ENCODE assay signal across 9 cellular contexts in the genomic region with DNA sequence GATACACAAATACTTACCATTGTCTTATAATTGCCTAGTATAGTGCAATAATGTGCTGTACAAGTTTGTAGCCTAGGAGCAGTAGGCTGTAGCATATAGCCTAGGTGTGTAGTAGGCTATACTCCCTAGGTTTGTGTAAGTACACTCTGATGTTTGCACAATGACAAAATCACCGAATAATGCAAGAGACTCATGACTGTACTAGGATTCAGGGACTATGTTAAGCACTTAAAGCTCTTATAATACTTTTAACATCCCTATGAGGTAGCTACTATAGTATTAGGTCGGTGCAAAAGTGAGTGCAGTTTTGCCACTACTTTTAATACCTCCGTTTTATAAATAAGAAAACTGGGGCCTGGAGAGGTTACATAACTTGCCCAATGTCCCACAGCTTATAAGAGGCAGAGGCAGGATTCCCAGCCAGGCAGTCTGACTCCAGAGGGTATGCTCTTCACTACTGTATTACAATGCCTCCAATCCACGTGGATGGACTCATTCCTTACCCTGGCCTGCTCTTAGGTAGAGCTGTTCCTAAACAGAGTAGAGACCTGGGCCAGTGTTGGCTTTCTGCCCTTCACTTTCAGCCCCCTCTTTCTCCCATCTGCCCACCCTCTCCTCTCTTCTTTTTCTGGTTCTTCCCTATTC.
A peak's percentile ranks its signal among the peaks of the same experiment; 100 is the strongest.
DNase-seq lines count a peak whose midpoint lies in the region; ATAC-seq, FAIRE-seq and TF ChIP-seq lines count a peak whose summit lies in the region.
"Had no signal": no experiment of that assay in that cellular context is flagged by ENCODE, and none has a peak within 500 bp of the region (broad histone marks: within the 10 kb centered on the region; RNA-seq: fewer than 3 reads in every experiment).

No MANE protein-coding gene starts in this region.

- DNase-seq in PC-3, result peak; percentile 68
- no peak for DNase-seq in K562 (ENCODE audit: extremely low read depth in 1 of 4, low spot score in 3 of 4)
- DNase-seq in left lung, result no peak
- no peak for DNase-seq in NCI-H2081 treated with DMSO at 0.1 percent for 48 hours (lab: John Stamatoyannopoulos, UW)
- no peak for DNase-seq in T-helper 17 cell
- DNase-seq: Caco-2; CD8-positive, alpha-beta memory T cell had no signal

- 0 out of 2 replicates have a peak overlapping the region, but pooled peaks have one; percentile 1 for H2AFZ ChIP-seq in PC-3 (ENCODE audit: low read length)
- peak overlapping the region; percentile 9; the same call in 1 of the 2 replicates for H2AFZ ChIP-seq in K562 (ENCODE audit: low read depth, low read length)

- H3K9me3 ChIP-seq in PC-3 (ENCODE audit: low read length) (no peaks in the 10 kb centered on the region), K562 (replicated peaks; ENCODE audit: control insufficient read depth, insufficient read depth, low read depth, low read length) (no peaks in the 10 kb centered on the region), left lung (peaks cover 0 to 4% of the 10 kb centered on the region in 2 donors), T-helper 17 cell (ENCODE audit: control insufficient read depth, low read length, poor library complexity, severe bottlenecking) (no peaks in the 10 kb centered on the region)
- H3K9me3 ChIP-seq: Caco-2 had no signal

- CTCF ChIA-PET in PC-3 (lab: Charles Lee) (no interaction called here), K562 (lab: Yijun Ruan, JAX; ENCODE audit: low intra/inter-chr PET ratio) (no interaction called here)

- TF ChIP-seq EP300 in K562 (IDR thresholded peaks at IDR 0.05; ENCODE audit: low read length), result no peak

- POLR2A ChIA-PET in PC-3 (lab: Charles Lee; ENCODE audit: unreplicated experiment) (no interaction called here), K562 (lab: Yijun Ruan, JAX) (no interaction called here)

- BruUV-seq in PC-3 (replicated peaks; lab: Mats Ljungman, UMichigan) (no TSS peak), K562 (replicated peaks; lab: Mats Ljungman, UMichigan) (no TSS peak)

- peaks cover 28% of the 10 kb centered on the region for H3K4me1 ChIP-seq in PC-3 (ENCODE audit: insufficient read depth, low read length)
- no peaks in the 10 kb centered on the region for H3K4me1 ChIP-seq in K562 (replicated peaks in 1 of 2; ENCODE audit: control insufficient read depth in 2 of 2, insufficient read depth in 2 of 2, low read length in 2 of 2)
- peaks cover 0 to 6% of the 10 kb centered on the region in 2 donors for H3K4me1 ChIP-seq in left lung
- H3K4me1 ChIP-seq: Caco-2 had no signal

- intact Hi-C loops in PC-3 (cut with micrococcal nuclease), result loop anchor here (10.0 kb wide), 1 partner anchor 92 kb away; no protein-coding TSS in a partner anchor
- intact Hi-C loops in K562 (cut with micrococcal nuclease), result loop anchor here (10.0 kb wide), 1 partner anchor 172 kb away; no protein-coding TSS in a partner anchor
- intact Hi-C loops in left lung (cut with DNase I), result no loop called here

- H3K36me3 ChIP-seq in PC-3 (ENCODE audit: low read depth, low read length), result no peaks in the 10 kb centered on the region
- H3K36me3 ChIP-seq in K562 (ENCODE audit: control insufficient read depth, insufficient read depth, low read length), result no peaks in the 10 kb centered on the region
- H3K36me3 ChIP-seq in left lung, result no peaks in the 10 kb centered on the region

- H3K9ac ChIP-seq in PC-3 (ENCODE audit: low read length) (no peak overlapping the region), K562 (ENCODE audit: insufficient read depth in 1 of 2, low read depth in 2 of 2, low read length in 2 of 2) (no peak overlapping the region)

- H3K27ac ChIP-seq in PC-3 (ENCODE audit: low read length) (no peak overlapping the region), K562 (ENCODE audit: extremely low read depth, low read depth, low read length) (no peak overlapping the region), left lung (no peak overlapping the region)

- H3K27ac Mint-ChIP-seq in T-helper 17 cell, result no peak overlapping the region
- H3K27ac Mint-ChIP-seq: CD8-positive, alpha-beta memory T cell had no signal

- TF ChIP-seq POLR2A in K562 (conservative IDR thresholded peaks at IDR 0.05), result no peak

- H3K9me1 ChIP-seq in K562 (ENCODE audit: control insufficient read depth, insufficient read depth, low read length), result no peaks in the 10 kb centered on the region

- H3K36me3 Mint-ChIP-seq in T-helper 17 cell (ENCODE audit: low read depth), result no peaks in the 10 kb centered on the region

- TF ChIP-seq RAD21 in K562 (CRISPR knock-in tag; conservative IDR thresholded peaks at IDR 0.05 in 1 of 2, IDR thresholded peaks at IDR 0.05 in 1 of 2), result no peak

- H3K79me2 ChIP-seq in PC-3 (ENCODE audit: low read length) (no peaks in the 10 kb centered on the region), K562 (ENCODE audit: control insufficient read depth, insufficient read depth, low read length) (no peaks in the 10 kb centered on the region)

- no peak overlapping the region for H3K4me3 Mint-ChIP-seq in T-helper 17 cell
- H3K4me3 Mint-ChIP-seq: CD8-positive, alpha-beta memory T cell had no signal

- ATAC-seq in PC-3, result peak; percentile 80
- no peak for ATAC-seq in K562
- ATAC-seq in left lung, result peak; percentile 75
- ATAC-seq in GM19455 (IDR thresholded peaks at IDR 0.05; ENCODE audit: unreplicated experiment), result no peak
- no peak for ATAC-seq in T-helper 17 cell
- ATAC-seq: HCT116 had no signal

- in situ Hi-C loops in K562 (cut with MboI), result no loop called here

- no peaks in the 10 kb centered on the region for H3K4me1 Mint-ChIP-seq in T-helper 17 cell
- H3K4me1 Mint-ChIP-seq: CD8-positive, alpha-beta memory T cell had no signal

- H3K4me2 ChIP-seq in PC-3 (ENCODE audit: low read length), result peak overlapping the region; percentile 43; the same call in 1 of the 2 replicates
- H3K4me2 ChIP-seq in K562 (ENCODE audit: insufficient read depth, low read length), result no peak overlapping the region

- no peak for TF ChIP-seq CTCF in PC-3 (conservative IDR thresholded peaks at IDR 0.05; ENCODE audit: low read depth, low read length)
- TF ChIP-seq CTCF in K562 (IDR thresholded peaks at IDR 0.05 in 2 of 3, conservative IDR thresholded peaks at IDR 0.05 in 1 of 3; ENCODE audit: insufficient read depth in 2 of 3, low read depth in 1 of 3, low read length in 3 of 3), result no peak
- no peak for TF ChIP-seq CTCF in left lung (IDR thresholded peaks at IDR 0.05)

- 0% methylated on average over 4 of the region's 4 CpGs for WGBS in K562 (ENCODE audit: insufficient coverage, low coverage, missing lambda C conversion rate)

- H3K4me3 ChIP-seq in PC-3 (ENCODE audit: low read length) (no peak overlapping the region), K562 (no peak overlapping the region), left lung (no peak overlapping the region)

- no peaks in the 10 kb centered on the region for H3F3A ChIP-seq in PC-3 (ENCODE audit: low read length, unreplicated experiment)

- H3K27me3 Mint-ChIP-seq in T-helper 17 cell, result no peaks in the 10 kb centered on the region
- H3K27me3 Mint-ChIP-seq: CD8-positive, alpha-beta memory T cell had no signal

- FAIRE-seq in K562 (lab: Jason Lieb, UNC), result no peak

- H3K27me3 ChIP-seq in PC-3 (ENCODE audit: low read length), result no peaks in the 10 kb centered on the region
- H3K27me3 ChIP-seq in K562 (ENCODE audit: control insufficient read depth in 2 of 2, insufficient read depth in 2 of 2, low read length in 2 of 2), result peaks cover 0 to 2% of the 10 kb centered on the region in 2 experiments; a peak in 2 of 5 replicates
- H3K27me3 ChIP-seq in left lung, result no peaks in the 10 kb centered on the region

- no peaks in the 10 kb centered on the region for H4K20me1 ChIP-seq in PC-3 (ENCODE audit: low read length)
- no peaks in the 10 kb centered on the region for H4K20me1 ChIP-seq in K562 (replicated peaks; ENCODE audit: control insufficient read depth, insufficient read depth, low read length)

- H3K9me2 ChIP-seq in PC-3 (replicated peaks; ENCODE audit: low read length), result no peaks in the 10 kb centered on the region

TF ChIP-seq in K562, 482 proteins besides CTCF, POLR2A, EP300 and RAD21 (continues in another document):
- TF ChIP-seq, protein P1, sequence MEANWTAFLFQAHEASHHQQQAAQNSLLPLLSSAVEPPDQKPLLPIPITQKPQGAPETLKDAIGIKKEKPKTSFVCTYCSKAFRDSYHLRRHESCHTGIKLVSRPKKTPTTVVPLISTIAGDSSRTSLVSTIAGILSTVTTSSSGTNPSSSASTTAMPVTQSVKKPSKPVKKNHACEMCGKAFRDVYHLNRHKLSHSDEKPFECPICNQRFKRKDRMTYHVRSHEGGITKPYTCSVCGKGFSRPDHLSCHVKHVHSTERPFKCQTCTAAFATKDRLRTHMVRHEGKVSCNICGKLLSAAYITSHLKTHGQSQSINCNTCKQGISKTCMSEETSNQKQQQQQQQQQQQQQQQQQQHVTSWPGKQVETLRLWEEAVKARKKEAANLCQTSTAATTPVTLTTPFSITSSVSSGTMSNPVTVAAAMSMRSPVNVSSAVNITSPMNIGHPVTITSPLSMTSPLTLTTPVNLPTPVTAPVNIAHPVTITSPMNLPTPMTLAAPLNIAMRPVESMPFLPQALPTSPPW (CRISPR knock-in tag; IDR thresholded peaks at IDR 0.05), result no peak
- no peak for TF ChIP-seq RBM34 (IDR thresholded peaks at IDR 0.05; ENCODE audit: borderline replicate concordance, insufficient read depth, low read length)
- no peak for TF ChIP-seq WHSC1 (IDR thresholded peaks at IDR 0.05; ENCODE audit: low read length)
- TF ChIP-seq EWSR1 (IDR thresholded peaks at IDR 0.05; ENCODE audit: borderline replicate concordance, low read depth, partially characterized antibody), result no peak
- TF ChIP-seq ARHGAP35 (IDR thresholded peaks at IDR 0.05; ENCODE audit: partially characterized antibody), result no peak
- TF ChIP-seq TFAM (CRISPR knock-in tag; conservative IDR thresholded peaks at IDR 0.05), result no peak
- TF ChIP-seq, protein P2, sequence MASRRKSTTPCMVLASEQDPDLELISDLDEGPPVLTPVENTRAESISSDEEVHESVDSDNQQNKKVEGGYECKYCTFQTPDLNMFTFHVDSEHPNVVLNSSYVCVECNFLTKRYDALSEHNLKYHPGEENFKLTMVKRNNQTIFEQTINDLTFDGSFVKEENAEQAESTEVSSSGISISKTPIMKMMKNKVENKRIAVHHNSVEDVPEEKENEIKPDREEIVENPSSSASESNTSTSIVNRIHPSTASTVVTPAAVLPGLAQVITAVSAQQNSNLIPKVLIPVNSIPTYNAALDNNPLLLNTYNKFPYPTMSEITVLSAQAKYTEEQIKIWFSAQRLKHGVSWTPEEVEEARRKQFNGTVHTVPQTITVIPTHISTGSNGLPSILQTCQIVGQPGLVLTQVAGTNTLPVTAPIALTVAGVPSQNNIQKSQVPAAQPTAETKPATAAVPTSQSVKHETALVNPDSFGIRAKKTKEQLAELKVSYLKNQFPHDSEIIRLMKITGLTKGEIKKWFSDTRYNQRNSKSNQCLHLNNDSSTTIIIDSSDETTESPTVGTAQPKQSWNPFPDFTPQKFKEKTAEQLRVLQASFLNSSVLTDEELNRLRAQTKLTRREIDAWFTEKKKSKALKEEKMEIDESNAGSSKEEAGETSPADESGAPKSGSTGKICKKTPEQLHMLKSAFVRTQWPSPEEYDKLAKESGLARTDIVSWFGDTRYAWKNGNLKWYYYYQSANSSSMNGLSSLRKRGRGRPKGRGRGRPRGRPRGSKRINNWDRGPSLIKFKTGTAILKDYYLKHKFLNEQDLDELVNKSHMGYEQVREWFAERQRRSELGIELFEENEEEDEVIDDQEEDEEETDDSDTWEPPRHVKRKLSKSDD (conservative IDR thresholded peaks at IDR 0.05; ENCODE audit: low read length), result no peak
- TF ChIP-seq OTX1 (CRISPR knock-in tag; IDR thresholded peaks at IDR 0.05), result no peak
- no peak for TF ChIP-seq E2F3 (CRISPR knock-in tag; IDR thresholded peaks at IDR 0.05)

Comparison
In these comparisons a context has a peak if more than half of its experiments do, and no peak if none do; other contexts are left out.
1. ATAC-seq: peak in PC-3 (single experiment) and left lung (single experiment); none in K562 (single experiment), GM19455 (single experiment) and T-helper 17 cell (single experiment).
2. intact Hi-C loops: an anchor here in PC-3 (10.0 kb wide) and K562 (10.0 kb wide); none called in left lung.